Comparison of ENCODE assay signal across 8 cellular contexts in the genomic region with DNA sequence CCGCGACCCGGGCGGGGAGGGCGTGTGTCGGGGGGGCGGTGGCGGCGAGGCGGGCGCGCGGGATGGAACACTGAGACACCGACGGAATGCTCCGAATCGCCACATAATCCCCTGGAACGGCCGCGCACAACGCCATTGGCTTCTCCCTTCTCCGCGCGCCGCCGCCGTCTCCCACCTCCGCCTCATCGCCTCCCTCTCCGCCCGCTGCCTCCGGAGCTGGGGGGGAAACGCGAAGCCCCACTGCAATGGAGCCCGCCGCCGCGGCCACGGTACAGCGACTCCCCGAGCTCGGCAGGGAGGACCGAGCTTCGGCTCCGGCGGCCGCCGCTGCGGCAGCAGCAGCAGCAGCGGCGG. TPM values are rescaled to one million over a fixed set of nuclear protein-coding genes. Genes with fewer than 3 reads are reported as not detected.
A peak's percentile ranks its signal among the peaks of the same experiment; 100 is the strongest.
DNase-seq lines count a peak whose midpoint lies in the region; ATAC-seq lines count a peak whose summit lies in the region.

TSS of gene PHLPP1 (plus strand) at position 103 of the 354 bp plus-strand sequence. CDS start at position 246, 143 bp downstream.

- DNase-seq in activated CD8-positive, alpha-beta memory T cell treated with anti-CD3 and anti-CD28 coated beads, Interleukin-2, amount 50 U/mL, for 48 hours: no peak
- no peak for DNase-seq in activated CD8-positive, alpha-beta T cell treated with anti-CD3 and anti-CD28 coated beads, Interleukin-2, amount 10 ng/mL, durations not matched to agents 7 days and 5 days
- DNase-seq in iPS DF 6.9 (ENCODE audit: low read depth, low spot score): no peak
- DNase-seq in stimulated activated CD4-positive, alpha-beta T cell treated with anti-CD3 and anti-CD28 coated beads, Interleukin-2, amount 100 ng/mL, for 24 hours: no peak
- no peak for DNase-seq in NCI-H1436 (lab: John Stamatoyannopoulos, UW)

- no peaks in the 10 kb centered on the region; the same call in 1 of the 2 replicates for H3K4me1 ChIP-seq in iPS DF 6.9 (ENCODE audit: control insufficient read depth, insufficient read depth, low read length)

- no peak within 1 kb of the TSS for H3K27ac ChIP-seq in iPS DF 6.9 (ENCODE audit: low read length)

- H3K4me1 Mint-ChIP-seq in activated CD8-positive, alpha-beta T cell treated with anti-CD3 and anti-CD28 coated beads, Interleukin-2, amount 10 ng/mL, durations not matched to agents 7 days and 5 days (ENCODE audit: low read depth): peaks cover 23% of the 10 kb centered on the region
- peaks cover 30% of the 10 kb centered on the region for H3K4me1 Mint-ChIP-seq in stimulated activated memory B cell treated with anti-CD40 and anti-IgM and Interleukin-4, amounts not matched to agents 10 μg/mL and 1 μg/mL and 100 μg/mL, for 72 hours

- no peaks in the 10 kb centered on the region for H3K36me3 Mint-ChIP-seq in activated CD8-positive, alpha-beta T cell treated with anti-CD3 and anti-CD28 coated beads, Interleukin-2, amount 10 ng/mL, durations not matched to agents 7 days and 5 days (ENCODE audit: low read depth)
- no peaks in the 10 kb centered on the region for H3K36me3 Mint-ChIP-seq in stimulated activated memory B cell treated with anti-CD40 and anti-IgM and Interleukin-4, amounts not matched to agents 10 μg/mL and 1 μg/mL and 100 μg/mL, for 72 hours

- H3K4me3 ChIP-seq in iPS DF 6.9 (ENCODE audit: low read length): peak within 1 kb of the TSS; percentile 99

- peak within 1 kb of the TSS; percentile 78 for H3K27ac Mint-ChIP-seq in activated CD8-positive, alpha-beta T cell treated with anti-CD3 and anti-CD28 coated beads, Interleukin-2, amount 10 ng/mL, durations not matched to agents 7 days and 5 days
- H3K27ac Mint-ChIP-seq in stimulated activated memory B cell treated with anti-CD40 and anti-IgM and Interleukin-4, amounts not matched to agents 10 μg/mL and 1 μg/mL and 100 μg/mL, for 72 hours: peak within 1 kb of the TSS; percentile 78

- H3K27me3 ChIP-seq in iPS DF 6.9 (ENCODE audit: control insufficient read depth, insufficient read depth, low read length): no peaks in the 10 kb centered on the region

- H3K9me3 ChIP-seq in iPS DF 6.9 (ENCODE audit: control insufficient read depth, insufficient read depth, low read length): no peaks in the 10 kb centered on the region

- POLR2A ChIA-PET in activated CD8-positive, alpha-beta memory T cell treated with anti-CD3 and anti-CD28 coated beads for 36 hours (lab: Charles Lee): interaction anchor here (0.6 to 1.5 kb wide), 5 partner anchors 56 to 651 kb away, joined by 3 to 6 read pairs (median 4); no protein-coding TSS in a partner anchor
- POLR2A ChIA-PET in activated CD8-positive, alpha-beta T cell treated with anti-CD3 and anti-CD28 coated beads, Interleukin-2, amount 10 ng/mL, durations not matched to agents 7 days and 5 days (lab: Charles Lee): interaction anchor here (0.6 to 2.6 kb wide), 6 partner anchors 12 to 242 kb away, joined by 3 to 13 read pairs (median 4); no protein-coding TSS in a partner anchor

- peak within 1 kb of the TSS; percentile 88 for H3K4me3 Mint-ChIP-seq in activated CD8-positive, alpha-beta T cell treated with anti-CD3 and anti-CD28 coated beads, Interleukin-2, amount 10 ng/mL, durations not matched to agents 7 days and 5 days
- H3K4me3 Mint-ChIP-seq in stimulated activated memory B cell treated with anti-CD40 and anti-IgM and Interleukin-4, amounts not matched to agents 10 μg/mL and 1 μg/mL and 100 μg/mL, for 72 hours: peak within 1 kb of the TSS; percentile 79

- H3K36me3 ChIP-seq in iPS DF 6.9 (ENCODE audit: control insufficient read depth, insufficient read depth, low read length): no peaks in the 10 kb centered on the region

- peak; percentile 24 for ATAC-seq in HG03025 (IDR thresholded peaks at IDR 0.05; ENCODE audit: low FRiP score, unreplicated experiment)
- peak; percentile 51 for ATAC-seq in activated CD8-positive, alpha-beta T cell treated with anti-CD3 and anti-CD28 coated beads, Interleukin-2, amount 10 ng/mL, durations not matched to agents 7 days and 5 days
- ATAC-seq in stimulated activated memory B cell treated with anti-CD40 and anti-IgM and Interleukin-4, amounts not matched to agents 10 μg/mL and 1 μg/mL and 100 μg/mL, for 72 hours: peak; percentile 56

- no peaks in the 10 kb centered on the region for H3K9me3 Mint-ChIP-seq in activated CD8-positive, alpha-beta T cell treated with anti-CD3 and anti-CD28 coated beads, Interleukin-2, amount 10 ng/mL, durations not matched to agents 7 days and 5 days (ENCODE audit: insufficient read depth)
- H3K9me3 Mint-ChIP-seq in stimulated activated memory B cell treated with anti-CD40 and anti-IgM and Interleukin-4, amounts not matched to agents 10 μg/mL and 1 μg/mL and 100 μg/mL, for 72 hours: no peaks in the 10 kb centered on the region

- CTCF ChIA-PET in activated CD8-positive, alpha-beta memory T cell treated with anti-CD3 and anti-CD28 coated beads for 36 hours (lab: Charles Lee): interaction anchor here (0.6 to 3.0 kb wide), 9 partner anchors 16 to 269 kb away, joined by 3 to 19 read pairs (median 4); no protein-coding TSS in a partner anchor
- CTCF ChIA-PET in activated CD8-positive, alpha-beta T cell treated with anti-CD3 and anti-CD28 coated beads, Interleukin-2, amount 10 ng/mL, durations not matched to agents 7 days and 5 days (lab: Charles Lee): interaction anchor here (0.6 to 6.7 kb wide), 32 partner anchors 8 to 724 kb away, joined by 3 to 79 read pairs (median 4); partner anchors contain the start of gene ZCCHC2

- no CpG with 5 or more reads among the region's 51 CpGs for WGBS in iPS DF 6.9 (ENCODE audit: insufficient coverage, insufficient read length)

- H3K27me3 Mint-ChIP-seq in activated CD8-positive, alpha-beta T cell treated with anti-CD3 and anti-CD28 coated beads, Interleukin-2, amount 10 ng/mL, durations not matched to agents 7 days and 5 days (ENCODE audit: low read depth): peaks cover 12% of the 10 kb centered on the region
- H3K27me3 Mint-ChIP-seq in stimulated activated memory B cell treated with anti-CD40 and anti-IgM and Interleukin-4, amounts not matched to agents 10 μg/mL and 1 μg/mL and 100 μg/mL, for 72 hours: no peaks in the 10 kb centered on the region

RNA-seq across cellular contexts. Expression of gene PHLPP1, which starts in this region (rescaled TPM):
- total RNA-seq in activated CD8-positive, alpha-beta memory T cell treated with anti-CD3 and anti-CD28 coated beads for 36 hours: 10 to 100 TPM; 13.6 to 14.9 TPM
- 1 to 10 TPM; 2.9 to 3.5 TPM for total RNA-seq in activated CD8-positive, alpha-beta T cell treated with anti-CD3 and anti-CD28 coated beads, Interleukin-2, amount 10 ng/mL, durations not matched to agents 7 days and 5 days
